ENCODE assay signal across 1 cellular context in genomic region chr1:55580845-55581332, GRCh38.
A peak's percentile ranks its signal among the peaks of the same experiment; 100 is the strongest.
TF ChIP-seq lines count a peak whose summit lies in the region.

No MANE protein-coding gene starts in this region.

TF ChIP-seq in SK-N-SH, 30 proteins besides CTCF, POLR2A, EP300 and RAD21 (continued from another document):
- TF ChIP-seq USF1 (IDR thresholded peaks at IDR 0.05; ENCODE audit: borderline replicate concordance, low read depth), result no peak
- TF ChIP-seq SIN3A (IDR thresholded peaks at IDR 0.05; ENCODE audit: borderline replicate concordance, low read depth, low read length), result no peak
- no peak for TF ChIP-seq RCOR1 (IDR thresholded peaks at IDR 0.05; ENCODE audit: low read length)
- no peak for TF ChIP-seq MXI1 (IDR thresholded peaks at IDR 0.05; ENCODE audit: low read depth, low read length)
- no peak for TF ChIP-seq MAX (IDR thresholded peaks at IDR 0.05; ENCODE audit: low read depth)
- TF ChIP-seq GATA2 (CRISPR knock-in tag; IDR thresholded peaks at IDR 0.05), result no peak
- peak; percentile 44; the same call in 1 of the 2 replicates for TF ChIP-seq POLR2AphosphoS5 (IDR thresholded peaks at IDR 0.05; ENCODE audit: low read depth, low read length)
- TF ChIP-seq PBX3 (IDR thresholded peaks at IDR 0.05), result peak; percentile 89
- peak; percentile 93 for TF ChIP-seq TCF12 (IDR thresholded peaks at IDR 0.05)
- TF ChIP-seq GABPA (IDR thresholded peaks at IDR 0.05; ENCODE audit: low read depth), result no peak
- no peak for TF ChIP-seq USF2 (IDR thresholded peaks at IDR 0.05; ENCODE audit: borderline replicate concordance, low read depth, low read length)
- TF ChIP-seq JUND (IDR thresholded peaks at IDR 0.05), result peak; percentile 78
- no peak for TF ChIP-seq RFX5 (IDR thresholded peaks at IDR 0.05; ENCODE audit: low read length)
